In the genomic region with DNA sequence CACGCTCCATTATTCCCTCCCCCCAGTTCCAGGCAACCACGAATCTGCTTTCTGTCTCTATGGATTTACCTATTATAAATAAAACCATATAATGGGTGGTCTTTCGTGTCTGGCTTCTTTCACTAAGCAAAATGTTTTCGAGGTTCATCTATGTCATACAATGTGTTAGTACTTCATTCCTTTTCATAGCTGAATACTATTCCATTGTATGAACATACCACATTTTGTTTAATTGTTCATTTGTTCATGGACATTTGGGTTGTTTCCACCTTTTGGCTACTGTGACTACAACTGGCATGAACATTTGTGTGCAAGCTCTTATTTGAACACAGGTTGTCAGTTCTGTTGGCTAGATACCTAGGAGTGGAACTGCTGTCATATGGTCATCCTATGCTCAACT, we compare ENCODE assay signal across 8 cellular contexts.
"Had no signal": no experiment of that assay in that cellular context is flagged by ENCODE, and none has a peak within 500 bp of the region (broad histone marks: within the 10 kb centered on the region; RNA-seq: fewer than 3 reads in every experiment).

No MANE protein-coding gene starts in this region.

- ATAC-seq: HepG2, K562 had no signal

- FAIRE-seq: HepG2, HTR-8/SVneo, K562 had no signal

- H3K9ac ChIP-seq: KMS-11 had no signal

- H3K27ac ChIP-seq: HL-60, KMS-11 had no signal

- H3K4me3 ChIP-seq: K562 had no signal

- DNase-seq: IMR-90, KBM-7, KG1 had no signal

- H3K4me2 ChIP-seq: KMS-11 had no signal
